Comparison of ENCODE assay signal across 1 cellular context in the genomic region with DNA sequence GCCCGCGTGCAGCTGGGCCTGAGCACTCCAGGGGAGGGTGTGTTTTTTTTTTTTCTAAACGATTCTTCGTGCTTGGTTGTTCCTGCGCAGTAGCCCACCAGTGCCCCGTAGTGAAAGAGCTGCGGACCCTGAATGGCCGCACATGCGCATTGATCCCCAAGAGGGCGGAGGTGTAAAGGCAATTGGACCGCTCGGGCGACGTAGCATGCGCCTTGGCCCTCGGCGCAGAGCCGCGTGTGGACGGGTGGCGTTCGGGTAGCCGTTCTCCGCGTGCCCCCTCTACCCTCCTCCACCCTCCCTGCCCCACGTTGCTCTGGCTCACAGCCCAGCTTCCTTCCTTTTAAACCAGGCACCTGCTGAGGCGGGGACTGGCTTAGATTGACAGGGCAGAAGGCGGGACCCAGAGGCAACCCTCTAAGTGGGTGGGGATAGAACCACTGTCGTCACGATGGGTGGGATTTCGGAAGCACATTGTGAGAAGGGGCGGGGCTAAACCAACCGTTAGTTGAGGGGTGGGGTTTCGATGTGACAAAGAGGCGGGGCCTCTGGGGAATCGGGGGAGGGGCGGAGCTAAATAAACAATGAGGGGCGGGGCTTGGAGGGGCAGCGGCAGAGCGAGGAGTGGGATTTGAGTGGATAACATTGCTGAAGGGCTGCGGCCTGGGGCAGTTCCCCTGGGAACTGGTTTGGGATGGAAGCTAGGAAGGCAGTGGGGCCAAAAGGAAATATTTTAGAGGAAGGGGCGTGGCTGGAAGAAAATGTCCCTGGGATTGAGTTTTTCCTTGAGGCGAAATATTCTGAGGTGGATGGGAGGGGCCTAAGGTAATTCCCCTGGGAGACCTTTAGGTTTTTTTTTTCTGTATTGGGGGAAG.
TF ChIP-seq lines count a peak whose summit lies in the region.

No MANE protein-coding gene starts in this region.

TF ChIP-seq in GM12878, 131 proteins besides CTCF, POLR2A, EP300 and RAD21 (continued from another document):
- TF ChIP-seq ZNF24 (IDR thresholded peaks at IDR 0.05) (no peak), RELA (IDR thresholded peaks at IDR 0.05; ENCODE audit: borderline replicate concordance, partially characterized antibody) (no peak), NR2F1 (conservative IDR thresholded peaks at IDR 0.05) (no peak), HDAC6 (IDR thresholded peaks at IDR 0.05; ENCODE audit: unreplicated experiment) (no peak), BHLHE40 (IDR thresholded peaks at IDR 0.05; ENCODE audit: borderline replicate concordance in 1 of 2, low read depth in 2 of 2, low read length in 1 of 2) (peak; percentile 77 to 88), FOXK2 (IDR thresholded peaks at IDR 0.05) (no peak), ZNF622 (IDR thresholded peaks at IDR 0.05) (no peak), RB1 (IDR thresholded peaks at IDR 0.05; ENCODE audit: borderline replicate concordance) (no peak), DPF2 (IDR thresholded peaks at IDR 0.05) (peak; percentile 62), TCF7 (IDR thresholded peaks at IDR 0.05; ENCODE audit: borderline replicate concordance) (no peak), SMAD1 (IDR thresholded peaks at IDR 0.05; ENCODE audit: low read depth, partially characterized antibody) (peak; percentile 70), ASH2L (IDR thresholded peaks at IDR 0.05; ENCODE audit: borderline replicate concordance, low read depth) (no peak), STAT3 (IDR thresholded peaks at IDR 0.05; ENCODE audit: low read depth, low read length) (no peak), EGR1 (IDR thresholded peaks at IDR 0.05; ENCODE audit: borderline replicate concordance in 1 of 2, low read depth in 2 of 2, low read length in 2 of 2) (peak in 1 of 2 experiments; percentile 10; a peak in 1 of 3 replicates), JUNB (IDR thresholded peaks at IDR 0.05) (no peak), ZZZ3 (IDR thresholded peaks at IDR 0.05; ENCODE audit: control insufficient read depth, insufficient read length, low read depth) (no peak), YY1 (IDR thresholded peaks at IDR 0.05; ENCODE audit: low read depth, low read length) (0 out of 2 replicates have a peak, but pooled peaks have one; percentile 24), IKZF1 (conservative IDR thresholded peaks at IDR 0.05) (no peak; the same call in 1 of the 2 replicates), RFX5 (IDR thresholded peaks at IDR 0.05; ENCODE audit: low read depth, low read length) (no peak), SP1 (IDR thresholded peaks at IDR 0.05; ENCODE audit: low read depth, low read length) (peak; percentile 8), ZNF217 (IDR thresholded peaks at IDR 0.05) (no peak), PAX8 (IDR thresholded peaks at IDR 0.05) (no peak), SREBF2 (IDR thresholded peaks at IDR 0.05; ENCODE audit: low read length) (no peak), SREBF1 (IDR thresholded peaks at IDR 0.05; ENCODE audit: low read length) (no peak), KDM1A (IDR thresholded peaks at IDR 0.05; ENCODE audit: borderline replicate concordance) (no peak), NBN (IDR thresholded peaks at IDR 0.05) (no peak; the same call in 1 of the 2 replicates), GABPA (IDR thresholded peaks at IDR 0.05; ENCODE audit: low read depth) (no peak), STAT1 (conservative IDR thresholded peaks at IDR 0.05) (no peak; the same call in 1 of the 2 replicates), MTA2 (IDR thresholded peaks at IDR 0.05; ENCODE audit: low read depth) (no peak), SMARCA5 (IDR thresholded peaks at IDR 0.05) (peak; percentile 57), BACH1 (IDR thresholded peaks at IDR 0.05; ENCODE audit: borderline replicate concordance) (peak; percentile 74; the same call in 1 of the 2 replicates), NR2C1 (IDR thresholded peaks at IDR 0.05) (no peak), CHD1 (IDR thresholded peaks at IDR 0.05; ENCODE audit: low read depth, low read length) (no peak; the same call in 1 of the 2 replicates), SPI1 (IDR thresholded peaks at IDR 0.05; ENCODE audit: borderline replicate concordance, insufficient read depth, low read depth, low read length) (no peak), LARP7 (IDR thresholded peaks at IDR 0.05) (peak; percentile 44; the same call in 1 of the 2 replicates), PML (IDR thresholded peaks at IDR 0.05; ENCODE audit: low read length) (no peak; the same call in none of the 2 replicates), HCFC1 (IDR thresholded peaks at IDR 0.05; ENCODE audit: low read length) (peak; percentile 39; the same call in 1 of the 2 replicates), KLF5 (IDR thresholded peaks at IDR 0.05; ENCODE audit: partially characterized antibody) (peak; percentile 6), MYB (IDR thresholded peaks at IDR 0.05; ENCODE audit: borderline replicate concordance, low read depth, low read length) (no peak), ZSCAN29 (IDR thresholded peaks at IDR 0.05) (no peak), FOS (IDR thresholded peaks at IDR 0.05; ENCODE audit: borderline replicate concordance, extremely low read depth, insufficient read length) (no peak), POLR2AphosphoS5 (IDR thresholded peaks at IDR 0.05; ENCODE audit: low read length) (peak; percentile 91)
- TF ChIP-seq, protein P1, sequence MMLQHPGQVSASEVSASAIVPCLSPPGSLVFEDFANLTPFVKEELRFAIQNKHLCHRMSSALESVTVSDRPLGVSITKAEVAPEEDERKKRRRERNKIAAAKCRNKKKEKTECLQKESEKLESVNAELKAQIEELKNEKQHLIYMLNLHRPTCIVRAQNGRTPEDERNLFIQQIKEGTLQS (IDR thresholded peaks at IDR 0.05; ENCODE audit: borderline replicate concordance, extremely low read depth, low read depth, low read length) = no peak
- TF ChIP-seq, protein P2, sequence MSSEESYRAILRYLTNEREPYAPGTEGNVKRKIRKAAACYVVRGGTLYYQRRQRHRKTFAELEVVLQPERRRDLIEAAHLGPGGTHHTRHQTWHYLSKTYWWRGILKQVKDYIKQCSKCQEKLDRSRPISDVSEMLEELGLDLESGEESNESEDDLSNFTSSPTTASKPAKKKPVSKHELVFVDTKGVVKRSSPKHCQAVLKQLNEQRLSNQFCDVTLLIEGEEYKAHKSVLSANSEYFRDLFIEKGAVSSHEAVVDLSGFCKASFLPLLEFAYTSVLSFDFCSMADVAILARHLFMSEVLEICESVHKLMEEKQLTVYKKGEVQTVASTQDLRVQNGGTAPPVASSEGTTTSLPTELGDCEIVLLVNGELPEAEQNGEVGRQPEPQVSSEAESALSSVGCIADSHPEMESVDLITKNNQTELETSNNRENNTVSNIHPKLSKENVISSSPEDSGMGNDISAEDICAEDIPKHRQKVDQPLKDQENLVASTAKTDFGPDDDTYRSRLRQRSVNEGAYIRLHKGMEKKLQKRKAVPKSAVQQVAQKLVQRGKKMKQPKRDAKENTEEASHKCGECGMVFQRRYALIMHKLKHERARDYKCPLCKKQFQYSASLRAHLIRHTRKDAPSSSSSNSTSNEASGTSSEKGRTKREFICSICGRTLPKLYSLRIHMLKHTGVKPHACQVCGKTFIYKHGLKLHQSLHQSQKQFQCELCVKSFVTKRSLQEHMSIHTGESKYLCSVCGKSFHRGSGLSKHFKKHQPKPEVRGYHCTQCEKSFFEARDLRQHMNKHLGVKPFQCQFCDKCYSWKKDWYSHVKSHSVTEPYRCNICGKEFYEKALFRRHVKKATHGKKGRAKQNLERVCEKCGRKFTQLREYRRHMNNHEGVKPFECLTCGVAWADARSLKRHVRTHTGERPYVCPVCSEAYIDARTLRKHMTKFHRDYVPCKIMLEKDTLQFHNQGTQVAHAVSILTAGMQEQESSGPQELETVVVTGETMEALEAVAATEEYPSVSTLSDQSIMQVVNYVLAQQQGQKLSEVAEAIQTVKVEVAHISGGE (CRISPR knock-in tag; IDR thresholded peaks at IDR 0.05) = peak; percentile 57; the same call in 1 of the 2 replicates
- TF ChIP-seq, protein P3, sequence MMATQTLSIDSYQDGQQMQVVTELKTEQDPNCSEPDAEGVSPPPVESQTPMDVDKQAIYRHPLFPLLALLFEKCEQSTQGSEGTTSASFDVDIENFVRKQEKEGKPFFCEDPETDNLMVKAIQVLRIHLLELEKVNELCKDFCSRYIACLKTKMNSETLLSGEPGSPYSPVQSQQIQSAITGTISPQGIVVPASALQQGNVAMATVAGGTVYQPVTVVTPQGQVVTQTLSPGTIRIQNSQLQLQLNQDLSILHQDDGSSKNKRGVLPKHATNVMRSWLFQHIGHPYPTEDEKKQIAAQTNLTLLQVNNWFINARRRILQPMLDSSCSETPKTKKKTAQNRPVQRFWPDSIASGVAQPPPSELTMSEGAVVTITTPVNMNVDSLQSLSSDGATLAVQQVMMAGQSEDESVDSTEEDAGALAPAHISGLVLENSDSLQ (IDR thresholded peaks at IDR 0.05) = peak; percentile 98
- TF ChIP-seq, protein P4, sequence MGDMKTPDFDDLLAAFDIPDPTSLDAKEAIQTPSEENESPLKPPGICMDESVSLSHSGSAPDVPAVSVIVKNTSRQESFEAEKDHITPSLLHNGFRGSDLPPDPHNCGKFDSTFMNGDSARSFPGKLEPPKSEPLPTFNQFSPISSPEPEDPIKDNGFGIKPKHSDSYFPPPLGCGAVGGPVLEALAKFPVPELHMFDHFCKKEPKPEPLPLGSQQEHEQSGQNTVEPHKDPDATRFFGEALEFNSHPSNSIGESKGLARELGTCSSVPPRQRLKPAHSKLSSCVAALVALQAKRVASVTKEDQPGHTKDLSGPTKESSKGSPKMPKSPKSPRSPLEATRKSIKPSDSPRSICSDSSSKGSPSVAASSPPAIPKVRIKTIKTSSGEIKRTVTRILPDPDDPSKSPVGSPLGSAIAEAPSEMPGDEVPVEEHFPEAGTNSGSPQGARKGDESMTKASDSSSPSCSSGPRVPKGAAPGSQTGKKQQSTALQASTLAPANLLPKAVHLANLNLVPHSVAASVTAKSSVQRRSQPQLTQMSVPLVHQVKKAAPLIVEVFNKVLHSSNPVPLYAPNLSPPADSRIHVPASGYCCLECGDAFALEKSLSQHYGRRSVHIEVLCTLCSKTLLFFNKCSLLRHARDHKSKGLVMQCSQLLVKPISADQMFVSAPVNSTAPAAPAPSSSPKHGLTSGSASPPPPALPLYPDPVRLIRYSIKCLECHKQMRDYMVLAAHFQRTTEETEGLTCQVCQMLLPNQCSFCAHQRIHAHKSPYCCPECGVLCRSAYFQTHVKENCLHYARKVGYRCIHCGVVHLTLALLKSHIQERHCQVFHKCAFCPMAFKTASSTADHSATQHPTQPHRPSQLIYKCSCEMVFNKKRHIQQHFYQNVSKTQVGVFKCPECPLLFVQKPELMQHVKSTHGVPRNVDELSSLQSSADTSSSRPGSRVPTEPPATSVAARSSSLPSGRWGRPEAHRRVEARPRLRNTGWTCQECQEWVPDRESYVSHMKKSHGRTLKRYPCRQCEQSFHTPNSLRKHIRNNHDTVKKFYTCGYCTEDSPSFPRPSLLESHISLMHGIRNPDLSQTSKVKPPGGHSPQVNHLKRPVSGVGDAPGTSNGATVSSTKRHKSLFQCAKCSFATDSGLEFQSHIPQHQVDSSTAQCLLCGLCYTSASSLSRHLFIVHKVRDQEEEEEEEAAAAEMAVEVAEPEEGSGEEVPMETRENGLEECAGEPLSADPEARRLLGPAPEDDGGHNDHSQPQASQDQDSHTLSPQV (IDR thresholded peaks at IDR 0.05) = no peak
- TF ChIP-seq, protein P5, sequence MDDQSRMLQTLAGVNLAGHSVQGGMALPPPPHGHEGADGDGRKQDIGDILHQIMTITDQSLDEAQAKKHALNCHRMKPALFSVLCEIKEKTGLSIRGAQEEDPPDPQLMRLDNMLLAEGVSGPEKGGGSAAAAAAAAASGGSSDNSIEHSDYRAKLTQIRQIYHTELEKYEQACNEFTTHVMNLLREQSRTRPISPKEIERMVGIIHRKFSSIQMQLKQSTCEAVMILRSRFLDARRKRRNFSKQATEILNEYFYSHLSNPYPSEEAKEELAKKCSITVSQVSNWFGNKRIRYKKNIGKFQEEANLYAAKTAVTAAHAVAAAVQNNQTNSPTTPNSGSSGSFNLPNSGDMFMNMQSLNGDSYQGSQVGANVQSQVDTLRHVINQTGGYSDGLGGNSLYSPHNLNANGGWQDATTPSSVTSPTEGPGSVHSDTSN (IDR thresholded peaks at IDR 0.05; ENCODE audit: insufficient replicate concordance, low read depth, low read length) = peak; percentile 96
- TF ChIP-seq, protein P6, sequence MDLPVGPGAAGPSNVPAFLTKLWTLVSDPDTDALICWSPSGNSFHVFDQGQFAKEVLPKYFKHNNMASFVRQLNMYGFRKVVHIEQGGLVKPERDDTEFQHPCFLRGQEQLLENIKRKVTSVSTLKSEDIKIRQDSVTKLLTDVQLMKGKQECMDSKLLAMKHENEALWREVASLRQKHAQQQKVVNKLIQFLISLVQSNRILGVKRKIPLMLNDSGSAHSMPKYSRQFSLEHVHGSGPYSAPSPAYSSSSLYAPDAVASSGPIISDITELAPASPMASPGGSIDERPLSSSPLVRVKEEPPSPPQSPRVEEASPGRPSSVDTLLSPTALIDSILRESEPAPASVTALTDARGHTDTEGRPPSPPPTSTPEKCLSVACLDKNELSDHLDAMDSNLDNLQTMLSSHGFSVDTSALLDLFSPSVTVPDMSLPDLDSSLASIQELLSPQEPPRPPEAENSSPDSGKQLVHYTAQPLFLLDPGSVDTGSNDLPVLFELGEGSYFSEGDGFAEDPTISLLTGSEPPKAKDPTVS (IDR thresholded peaks at IDR 0.05; ENCODE audit: low read depth, low read length) = no peak
- TF ChIP-seq, protein P7, sequence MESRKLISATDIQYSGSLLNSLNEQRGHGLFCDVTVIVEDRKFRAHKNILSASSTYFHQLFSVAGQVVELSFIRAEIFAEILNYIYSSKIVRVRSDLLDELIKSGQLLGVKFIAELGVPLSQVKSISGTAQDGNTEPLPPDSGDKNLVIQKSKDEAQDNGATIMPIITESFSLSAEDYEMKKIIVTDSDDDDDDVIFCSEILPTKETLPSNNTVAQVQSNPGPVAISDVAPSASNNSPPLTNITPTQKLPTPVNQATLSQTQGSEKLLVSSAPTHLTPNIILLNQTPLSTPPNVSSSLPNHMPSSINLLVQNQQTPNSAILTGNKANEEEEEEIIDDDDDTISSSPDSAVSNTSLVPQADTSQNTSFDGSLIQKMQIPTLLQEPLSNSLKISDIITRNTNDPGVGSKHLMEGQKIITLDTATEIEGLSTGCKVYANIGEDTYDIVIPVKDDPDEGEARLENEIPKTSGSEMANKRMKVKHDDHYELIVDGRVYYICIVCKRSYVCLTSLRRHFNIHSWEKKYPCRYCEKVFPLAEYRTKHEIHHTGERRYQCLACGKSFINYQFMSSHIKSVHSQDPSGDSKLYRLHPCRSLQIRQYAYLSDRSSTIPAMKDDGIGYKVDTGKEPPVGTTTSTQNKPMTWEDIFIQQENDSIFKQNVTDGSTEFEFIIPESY (IDR thresholded peaks at IDR 0.05) = no peak
